Comparison of ENCODE assay signal across 1 cellular context in the genomic region with DNA sequence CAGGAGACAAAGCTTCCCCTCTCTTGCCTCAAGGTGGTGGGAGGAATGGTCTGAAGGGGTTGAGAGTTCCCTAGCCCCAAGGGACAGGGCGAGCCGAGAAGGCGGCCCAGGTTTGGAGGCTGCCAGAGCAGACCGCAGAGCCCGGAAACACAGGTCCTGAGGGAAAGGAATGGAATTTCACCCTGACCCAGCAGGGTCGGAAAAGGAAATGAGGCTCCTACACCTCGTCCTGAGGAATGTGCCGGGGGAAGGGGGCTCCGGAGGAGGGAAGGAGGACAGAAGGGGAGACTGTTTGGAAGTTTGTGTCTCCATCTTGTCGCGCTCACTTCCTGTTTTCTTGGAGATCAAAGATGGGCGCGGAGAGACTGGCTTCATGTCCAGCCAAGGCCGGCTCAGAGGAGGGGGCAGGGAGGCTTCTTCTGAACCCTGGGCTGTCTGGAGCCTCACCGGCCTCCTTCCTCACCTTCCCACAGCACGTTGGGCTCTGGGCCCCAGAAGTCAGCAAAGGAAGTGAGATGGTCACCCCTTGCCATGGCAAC.
A peak's percentile ranks its signal among the peaks of the same experiment; 100 is the strongest.
TF ChIP-seq lines count a peak whose summit lies in the region.

No MANE protein-coding gene starts in this region.

TF ChIP-seq in H1, 55 proteins besides CTCF, POLR2A, EP300 and RAD21:
- TF ChIP-seq RBBP5 (IDR thresholded peaks at IDR 0.05; ENCODE audit: borderline replicate concordance, low read depth, low read length) (peak; percentile 84; the same call in 1 of the 2 replicates), RFX5 (IDR thresholded peaks at IDR 0.05; ENCODE audit: borderline replicate concordance, low read depth, low read length) (no peak), HDAC2 (IDR thresholded peaks at IDR 0.05; ENCODE audit: borderline replicate concordance in 1 of 2, low read depth in 2 of 2, low read length in 2 of 2) (no peak), TEAD4 (IDR thresholded peaks at IDR 0.05; ENCODE audit: low read depth, low read length) (0 out of 2 replicates have a peak, but pooled peaks have one; percentile 58), TAF1 (IDR thresholded peaks at IDR 0.05; ENCODE audit: low read depth, low read length) (0 out of 2 replicates have a peak, but pooled peaks have one; percentile 22), SRF (IDR thresholded peaks at IDR 0.05; ENCODE audit: low read depth, low read length) (no peak), SP1 (IDR thresholded peaks at IDR 0.05; ENCODE audit: low read depth, low read length) (peak; percentile 72), TAF7 (optimal IDR thresholded peaks at IDR 0.05; ENCODE audit: borderline replicate concordance, low read depth, low read length) (no peak)
